ENCODE assay signal across 14 cellular contexts in genomic region chr3:11602886-11603285, GRCh38. TPM values are rescaled to one million over a fixed set of nuclear protein-coding genes. Genes with fewer than 3 reads are reported as not detected.
DNase-seq lines count a peak whose midpoint lies in the region; ATAC-seq and TF ChIP-seq lines count a peak whose summit lies in the region.
"Had no signal": no experiment of that assay in that cellular context is flagged by ENCODE, and none has a peak within 500 bp of the region (broad histone marks: within the 10 kb centered on the region; RNA-seq: fewer than 3 reads in every experiment).

No MANE protein-coding gene starts in this region.

- no peak overlapping the region for H4K5ac ChIP-seq in H9 (ENCODE audit: insufficient read length, low read depth, low read length)

- H3K14ac ChIP-seq in H9 (ENCODE audit: insufficient read depth, low read length): no peak overlapping the region

- TF ChIP-seq EP300 in ovary (IDR thresholded peaks at IDR 0.05): no peak

- H3K27ac ChIP-seq in AG04450 (ENCODE audit: low read depth, low read length) (peak overlapping the region; percentile 97), dorsolateral prefrontal cortex (peak overlapping the region in 50 of 59 donors; percentile 5 to 95 (median 80)), ovary (peak overlapping the region; percentile 50 to 80), H9 (ENCODE audit: insufficient read length, low read depth, low read length) (no peak overlapping the region)
- H3K27ac ChIP-seq: neutrophil had no signal

- no peak overlapping the region for H4K91ac ChIP-seq in H9 (ENCODE audit: insufficient read length, low read depth, low read length)

- no peak overlapping the region for H2BK20ac ChIP-seq in H9 (ENCODE audit: low read depth, low read length, poor library complexity, severe bottlenecking)

- no peaks in the 10 kb centered on the region for H3K23me2 ChIP-seq in H9 (ENCODE audit: insufficient read length, low read depth, low read length, poor library complexity, severe bottlenecking)

- no peaks in the 10 kb centered on the region for H3K27me3 Mint-ChIP-seq in H9 (ENCODE audit: low read depth)

- no peak for TF ChIP-seq POLR2A in ovary (IDR thresholded peaks at IDR 0.05)

- no peak overlapping the region for H3K4me3 Mint-ChIP-seq in H9
- H3K4me3 Mint-ChIP-seq: immature natural killer cell had no signal

- H3K27me3 ChIP-seq in AG04450 (ENCODE audit: control insufficient read depth, insufficient read depth, low read length) (no peaks in the 10 kb centered on the region), dorsolateral prefrontal cortex (no peaks in the 10 kb centered on the region), ovary (no peaks in the 10 kb centered on the region), H9 (ENCODE audit: insufficient read depth, low read length) (no peaks in the 10 kb centered on the region)
- H3K27me3 ChIP-seq: neutrophil had no signal

- H4K20me1 ChIP-seq in H9 (ENCODE audit: control insufficient read depth, insufficient read depth, insufficient read length): no peaks in the 10 kb centered on the region

- H3K56ac ChIP-seq in H9 (ENCODE audit: insufficient read length, low read depth, low read length): no peak overlapping the region

- ATAC-seq in GM21529 (IDR thresholded peaks at IDR 0.05; ENCODE audit: unreplicated experiment): no peak
- ATAC-seq: HepG2 had no signal

- peaks cover 14% of the 10 kb centered on the region; the same call in 1 of the 2 replicates for H3K79me2 ChIP-seq in H9 (ENCODE audit: insufficient read depth, low read length)

- no peak overlapping the region for H3K9ac ChIP-seq in H9 (ENCODE audit: extremely low read depth, insufficient read length, low read length)

- no peak overlapping the region for H3K4me2 ChIP-seq in H9 (ENCODE audit: insufficient read depth, insufficient read length, low read length)

- DNase-seq in AG04450 (ENCODE audit: low read depth, low spot score) (no peak), NCI-H526 (lab: John Stamatoyannopoulos, UW) (peak; percentile 35 to 61), dorsolateral prefrontal cortex (no peak), ovary (no peak), H9 (no peak), GDM1 (lab: John Stamatoyannopoulos, UW) (no peak)
- DNase-seq in effector CD8-positive, alpha-beta T cell (lab: John Stamatoyannopoulos, UW): no peak
- DNase-seq: erythroblast; immature natural killer cell; NCI-H1694; stimulated activated CD4-positive, alpha-beta T cell treated with anti-CD3 and anti-CD28 coated beads, Interleukin-2, amount 100 ng/mL, for 48 hours had no signal

- H4K8ac ChIP-seq in H9 (replicated peaks; ENCODE audit: insufficient read length, low read depth, low read length): no peak overlapping the region

- peaks cover 18 to 37% (median 26%) of the 10 kb centered on the region in 3 experiments for H3K36me3 Mint-ChIP-seq in H9 (ENCODE audit: insufficient read depth in 1 of 3, low read depth in 3 of 3)

- H3K4me1 ChIP-seq in ovary (ENCODE audit: insufficient read depth) (peaks cover 39% of the 10 kb centered on the region), H9 (ENCODE audit: insufficient read depth, low read length) (peaks cover 13% of the 10 kb centered on the region; the same call in 1 of the 2 replicates)

- no peak overlapping the region for H3K4me3 ChIP-seq in AG04450 (ENCODE audit: low read depth, low read length)
- H3K4me3 ChIP-seq in dorsolateral prefrontal cortex: no peak overlapping the region
- no peak overlapping the region for H3K4me3 ChIP-seq in ovary

- no peak overlapping the region for H2AK5ac ChIP-seq in H9 (ENCODE audit: insufficient read length, low read length)

- no peak overlapping the region for H2AFZ ChIP-seq in H9 (ENCODE audit: low read length)

- no peak overlapping the region for H3K23ac ChIP-seq in H9 (ENCODE audit: insufficient read length, low read depth, low read length)

- H3K79me1 ChIP-seq in H9 (ENCODE audit: insufficient read depth, low read depth, low read length, poor library complexity, severe bottlenecking): peaks cover 3% of the 10 kb centered on the region

- H3T11ph ChIP-seq in H9 (ENCODE audit: low read length): no peak overlapping the region

- H2BK120ac ChIP-seq in H9 (ENCODE audit: low read depth, low read length, poor library complexity, severe bottlenecking): no peak overlapping the region

- CTCF ChIA-PET in AG04450 (lab: Charles Lee): no interaction called here

- no peak overlapping the region for H2BK12ac ChIP-seq in H9 (ENCODE audit: insufficient read length, low read depth, low read length)

- no peak overlapping the region for H3K4ac ChIP-seq in H9 (ENCODE audit: low read depth, low read length)

- intact Hi-C loops in dorsolateral prefrontal cortex (cut with DNase I) (no loop called here), ovary (cut with DNase I) (loop anchor here in 2 of 4 donors (5.0 kb wide), 2 partner anchors 34 to 39 kb away; partner anchors contain the start of gene VGLL4 (in 1 of the 2))

- H3K9me3 Mint-ChIP-seq in H9: peaks cover 0 to 7% of the 10 kb centered on the region in 2 experiments; a peak in 2 of 5 replicates
- H3K9me3 Mint-ChIP-seq: immature natural killer cell had no signal

- H3K36me3 ChIP-seq in ovary: no peaks in the 10 kb centered on the region

- peak overlapping the region in 1 of 3 experiments; percentile 30; a peak in 1 of 7 replicates for H3K27ac Mint-ChIP-seq in H9

- POLR2A ChIA-PET in AG04450 (lab: Yijun Ruan, JAX): no interaction called here

- H3K18ac ChIP-seq in H9 (ENCODE audit: insufficient read length, low read depth, low read length): no peak overlapping the region

- no peak overlapping the region for H2BK15ac ChIP-seq in H9 (ENCODE audit: low read depth, low read length)

- H3K9me3 ChIP-seq in AG04450 (ENCODE audit: control insufficient read depth, insufficient read depth, low read length): no peaks in the 10 kb centered on the region; the same call in 1 of the 2 replicates
- no peaks in the 10 kb centered on the region for H3K9me3 ChIP-seq in ovary
- H3K9me3 ChIP-seq in H9 (ENCODE audit: control insufficient read depth, low read depth, low read length): no peaks in the 10 kb centered on the region
- H3K9me3 ChIP-seq: neutrophil had no signal

- TF ChIP-seq CTCF in AG04450 (IDR thresholded peaks at IDR 0.05; ENCODE audit: low read depth, low read length): no peak
- no peak for TF ChIP-seq CTCF in dorsolateral prefrontal cortex (IDR thresholded peaks at IDR 0.05 in 54 of 56, conservative IDR thresholded peaks at IDR 0.05 in 2 of 56; ENCODE audit: low read depth in 1 of 56, partially characterized antibody in 56 of 56)
- no peak for TF ChIP-seq CTCF in ovary (IDR thresholded peaks at IDR 0.05)
- TF ChIP-seq CTCF in H9 (conservative IDR thresholded peaks at IDR 0.05): no peak

- WGBS in ovary, 3 donors: 67 to 84% (median 67%) methylated on average over 3 of the region's 3 CpGs
- no CpG with 5 or more reads among the region's 3 CpGs for WGBS in H9 (ENCODE audit: extremely low coverage, insufficient read length, low lambda C conversion rate)

- peaks cover 66 to 69% of the 10 kb centered on the region in 2 experiments for H3K4me1 Mint-ChIP-seq in H9

- no peak overlapping the region for H2BK5ac ChIP-seq in H9 (ENCODE audit: insufficient read length, low read length)

RNA-seq across cellular contexts. Expression of gene VGLL4, which starts 40.8 kb away (rescaled TPM):
- polyA plus RNA-seq in AG04450 (2011; rRNA removed) (27.6 and 30.5 TPM in 2 replicates), ovary (100 to 1,000 TPM in 1 of 2 donors, 10 to 100 TPM in 1; 73.2 to 110 TPM)
- 37.8 and 42.7 TPM in 2 replicates for polyA minus RNA-seq in AG04450 (2011; rRNA and poly(A)+ RNA removed)
- total RNA-seq in dorsolateral prefrontal cortex (10 to 100 TPM; 41.2 to 97.0 (median 59.1) TPM), ovary (100 to 1,000 TPM in 6 of 7 donors, 10 to 100 TPM in 1; 80.5 to 120 (median 106) TPM), H9 (2021) (42.1 and 44.6 TPM in 2 replicates)

Comparison
In these comparisons a context has a peak if more than half of its experiments do, and no peak if none do; other contexts are left out.
1. DNase-seq: peak in NCI-H526 (2 of 2); none in AG04450 (single experiment), dorsolateral prefrontal cortex (0 of 10), ovary (0 of 5), H9 (single experiment), effector CD8-positive, alpha-beta T cell (single experiment) and GDM1 (single experiment).